ENCODE assay signal across 20 cellular contexts in genomic region chr12:48750769-48751356, GRCh38. TPM values are rescaled to one million over a fixed set of nuclear protein-coding genes. Genes with fewer than 3 reads are reported as not detected.
A peak's percentile ranks its signal among the peaks of the same experiment; 100 is the strongest.
DNase-seq lines count a peak whose midpoint lies in the region; ATAC-seq and TF ChIP-seq lines count a peak whose summit lies in the region.
"Had no signal": no experiment of that assay in that cellular context is flagged by ENCODE, and none has a peak within 500 bp of the region (broad histone marks: within the 10 kb centered on the region; RNA-seq: fewer than 3 reads in every experiment).

No MANE protein-coding gene starts in this region.

- no peak overlapping the region for H3K18ac ChIP-seq in mesenchymal stem cell (ENCODE audit: low read depth in 1 of 2, low read length in 2 of 2)

- H3K9ac ChIP-seq in GM23248 (no peak overlapping the region), mesenchymal stem cell (ENCODE audit: low read length) (peak overlapping the region; percentile 25), smooth muscle cell (ENCODE audit: low read depth) (no peak overlapping the region)
- H3K9ac ChIP-seq: neural progenitor cell had no signal

- H2BK15ac ChIP-seq in mesenchymal stem cell (ENCODE audit: low read depth, poor library complexity, severe bottlenecking): no peak overlapping the region

- peak overlapping the region; percentile 33; the same call in 1 of the 2 replicates for H2AFZ ChIP-seq in GM23248
- H2AFZ ChIP-seq in mesenchymal stem cell (ENCODE audit: low read depth, low read length): no peak overlapping the region
- no peak overlapping the region for H2AFZ ChIP-seq in smooth muscle cell (ENCODE audit: low read depth)
- H2AFZ ChIP-seq: neural progenitor cell had no signal

- intact Hi-C loops in activated CD8-positive, alpha-beta T cell treated with anti-CD3 and anti-CD28 coated beads for 36 hours (cut with micrococcal nuclease): no loop called here

- H3K4me1 ChIP-seq in GM23248 (ENCODE audit: insufficient read depth) (peaks cover 17% of the 10 kb centered on the region), mesenchymal stem cell (ENCODE audit: control insufficient read depth, insufficient read depth, low read depth, low read length) (peaks cover 2% of the 10 kb centered on the region), smooth muscle cell (ENCODE audit: low read depth) (no peaks in the 10 kb centered on the region)
- H3K4me1 ChIP-seq: neural progenitor cell, psoas muscle had no signal

- no peak overlapping the region for H2AK5ac ChIP-seq in mesenchymal stem cell (ENCODE audit: low read length, severe bottlenecking)

- no peak overlapping the region for H3K27ac ChIP-seq in GM23248
- peak overlapping the region; percentile 10 for H3K27ac ChIP-seq in mesenchymal stem cell (ENCODE audit: low read length, poor library complexity, severe bottlenecking)
- no peak overlapping the region for H3K27ac ChIP-seq in smooth muscle cell (ENCODE audit: low read depth)
- H3K27ac ChIP-seq: neural progenitor cell, psoas muscle, SK-N-MC had no signal

- no peak overlapping the region for H3K14ac ChIP-seq in mesenchymal stem cell (ENCODE audit: low read length in 2 of 2)

- in situ Hi-C loops in GM23248 (cut with MboI): no loop called here

- no peak overlapping the region for H4K91ac ChIP-seq in mesenchymal stem cell (ENCODE audit: low read length)

- no peak overlapping the region for H2BK5ac ChIP-seq in mesenchymal stem cell (ENCODE audit: low read depth, low read length, poor library complexity, severe bottlenecking)

- H3K9me3 Mint-ChIP-seq in activated CD8-positive, alpha-beta T cell treated with anti-CD3 and anti-CD28 coated beads for 36 hours: no peaks in the 10 kb centered on the region
- no peaks in the 10 kb centered on the region for H3K9me3 Mint-ChIP-seq in activated CD8-positive, alpha-beta T cell treated with anti-CD3 and anti-CD28 coated beads, Interleukin-2, amount 10 ng/mL, durations not matched to agents 7 days and 5 days (ENCODE audit: insufficient read depth)
- peaks cover 1% of the 10 kb centered on the region for H3K9me3 Mint-ChIP-seq in activated naive CD8-positive, alpha-beta T cell treated with anti-CD3 and anti-CD28 coated beads for 36 hours
- H3K9me3 Mint-ChIP-seq: activated CD4-positive, alpha-beta T cell treated with anti-CD3 and anti-CD28 coated beads, Interleukin-2, amount 10 ng/mL, durations not matched to agents 7 days and 5 days; CD4-positive, alpha-beta memory T cell; endodermal cell; neural progenitor cell had no signal

- CTCF ChIA-PET in activated CD8-positive, alpha-beta T cell treated with anti-CD3 and anti-CD28 coated beads for 36 hours (lab: Charles Lee): interaction anchor here (0.7 to 7.4 kb wide), 7 partner anchors 33 to 139 kb away, joined by 3 to 204 read pairs (median 4); partner anchors contain the start of gene DDX23
- CTCF ChIA-PET in activated CD8-positive, alpha-beta T cell treated with anti-CD3 and anti-CD28 coated beads, Interleukin-2, amount 10 ng/mL, durations not matched to agents 7 days and 5 days (lab: Charles Lee): interaction anchor here (1.2 to 7.3 kb wide), 3 partner anchors 43 to 76 kb away, joined by 3 to 267 read pairs (median 53); partner anchors contain the start of gene ADCY6

- H3K4me3 Mint-ChIP-seq in activated CD8-positive, alpha-beta T cell treated with anti-CD3 and anti-CD28 coated beads for 36 hours: no peak overlapping the region
- no peak overlapping the region for H3K4me3 Mint-ChIP-seq in activated CD8-positive, alpha-beta T cell treated with anti-CD3 and anti-CD28 coated beads, Interleukin-2, amount 10 ng/mL, durations not matched to agents 7 days and 5 days
- H3K4me3 Mint-ChIP-seq in activated naive CD8-positive, alpha-beta T cell treated with anti-CD3 and anti-CD28 coated beads for 36 hours: no peak overlapping the region
- H3K4me3 Mint-ChIP-seq: activated CD4-positive, alpha-beta T cell treated with anti-CD3 and anti-CD28 coated beads, Interleukin-2, amount 10 ng/mL, durations not matched to agents 7 days and 5 days; CD4-positive, alpha-beta memory T cell; endodermal cell; neural progenitor cell had no signal

- H3K27me3 ChIP-seq in GM23248 (replicated peaks; ENCODE audit: insufficient read depth) (no peaks in the 10 kb centered on the region), mesenchymal stem cell (ENCODE audit: control insufficient read depth in 1 of 2, insufficient read depth in 1 of 2, low read length in 2 of 2) (no peaks in the 10 kb centered on the region), smooth muscle cell (ENCODE audit: low read depth) (no peaks in the 10 kb centered on the region)
- H3K27me3 ChIP-seq: neural progenitor cell had no signal

- H3K27ac Mint-ChIP-seq in activated CD8-positive, alpha-beta T cell treated with anti-CD3 and anti-CD28 coated beads for 36 hours: peak overlapping the region; percentile 74
- H3K27ac Mint-ChIP-seq in activated CD8-positive, alpha-beta T cell treated with anti-CD3 and anti-CD28 coated beads, Interleukin-2, amount 10 ng/mL, durations not matched to agents 7 days and 5 days: no peak overlapping the region
- peak overlapping the region; percentile 70 for H3K27ac Mint-ChIP-seq in activated naive CD8-positive, alpha-beta T cell treated with anti-CD3 and anti-CD28 coated beads for 36 hours
- H3K27ac Mint-ChIP-seq: activated CD4-positive, alpha-beta T cell treated with anti-CD3 and anti-CD28 coated beads, Interleukin-2, amount 10 ng/mL, durations not matched to agents 7 days and 5 days; endodermal cell; neural progenitor cell had no signal

- H3K4me1 Mint-ChIP-seq in activated CD8-positive, alpha-beta T cell treated with anti-CD3 and anti-CD28 coated beads for 36 hours (ENCODE audit: low read depth): peaks cover 18% of the 10 kb centered on the region
- H3K4me1 Mint-ChIP-seq in activated CD8-positive, alpha-beta T cell treated with anti-CD3 and anti-CD28 coated beads, Interleukin-2, amount 10 ng/mL, durations not matched to agents 7 days and 5 days (ENCODE audit: low read depth): peaks cover 8% of the 10 kb centered on the region
- H3K4me1 Mint-ChIP-seq in activated naive CD8-positive, alpha-beta T cell treated with anti-CD3 and anti-CD28 coated beads for 36 hours: peaks cover 17% of the 10 kb centered on the region
- H3K4me1 Mint-ChIP-seq: activated CD4-positive, alpha-beta T cell treated with anti-CD3 and anti-CD28 coated beads, Interleukin-2, amount 10 ng/mL, durations not matched to agents 7 days and 5 days had no signal

- H3K79me2 ChIP-seq in GM23248 (ENCODE audit: insufficient read depth) (no peaks in the 10 kb centered on the region), smooth muscle cell (ENCODE audit: low read depth) (no peaks in the 10 kb centered on the region)

- peak; percentile 36 for DNase-seq in activated CD8-positive, alpha-beta T cell treated with anti-CD3 and anti-CD28 coated beads for 36 hours
- DNase-seq in activated CD8-positive, alpha-beta T cell treated with anti-CD3 and anti-CD28 coated beads, Interleukin-2, amount 10 ng/mL, durations not matched to agents 7 days and 5 days: no peak
- DNase-seq in GM23248 (peak; percentile 64), mesenchymal stem cell (no peak), NCI-H2107 treated with DMSO at 0.1 percent for 48 hours (lab: John Stamatoyannopoulos, UW; ENCODE audit: unreplicated experiment) (no peak), smooth muscle cell (lab: John Stamatoyannopoulos, UW; ENCODE audit: unreplicated experiment) (no peak), SK-N-DZ (ENCODE audit: low spot score) (no peak)
- no peak for DNase-seq in activated naive CD8-positive, alpha-beta T cell treated with anti-CD3 and anti-CD28 coated beads for 36 hours
- DNase-seq: activated CD4-positive, alpha-beta T cell treated with anti-CD3 and anti-CD28 coated beads, Interleukin-2, amount 10 ng/mL, durations not matched to agents 7 days and 5 days; CD4-positive, alpha-beta memory T cell; endodermal cell; hippocampal formation; Karpas-422; kidney; midbrain; NCI-H1092 treated with DMSO at 0.1 percent for 48 hours; NCI-H748 treated with DMSO at 0.1 percent for 48 hours; psoas muscle had no signal

- H3K27me3 Mint-ChIP-seq in activated CD8-positive, alpha-beta T cell treated with anti-CD3 and anti-CD28 coated beads for 36 hours: peaks cover 7% of the 10 kb centered on the region
- H3K27me3 Mint-ChIP-seq in activated CD8-positive, alpha-beta T cell treated with anti-CD3 and anti-CD28 coated beads, Interleukin-2, amount 10 ng/mL, durations not matched to agents 7 days and 5 days (ENCODE audit: low read depth): peaks cover 16% of the 10 kb centered on the region
- peaks cover 5% of the 10 kb centered on the region for H3K27me3 Mint-ChIP-seq in activated naive CD8-positive, alpha-beta T cell treated with anti-CD3 and anti-CD28 coated beads for 36 hours

- H3K9me3 ChIP-seq in GM23248 (ENCODE audit: low read depth) (no peaks in the 10 kb centered on the region), mesenchymal stem cell (ENCODE audit: control insufficient read depth, low read length) (no peaks in the 10 kb centered on the region), smooth muscle cell (replicated peaks; ENCODE audit: low read depth) (no peaks in the 10 kb centered on the region)
- H3K9me3 ChIP-seq: psoas muscle had no signal

- WGBS in GM23248 (ENCODE audit: low coverage in 1 of 2, low lambda C conversion rate in 2 of 2, missing lambda C conversion rate in 2 of 2), 2 experiments: 45 to 47% methylated on average over 2 of the region's 2 CpGs
- 75% methylated on average over 2 of the region's 2 CpGs for WGBS in mesenchymal stem cell
- WGBS in smooth muscle cell (ENCODE audit: low lambda C conversion rate): 61% methylated on average over 2 of the region's 2 CpGs

- H3K36me3 ChIP-seq in GM23248 (ENCODE audit: low read depth) (no peaks in the 10 kb centered on the region), mesenchymal stem cell (ENCODE audit: control insufficient read depth in 1 of 2, insufficient read depth in 2 of 2, low read depth in 1 of 2, low read length in 2 of 2) (no peaks in the 10 kb centered on the region), smooth muscle cell (ENCODE audit: low read depth) (no peaks in the 10 kb centered on the region)
- H3K36me3 ChIP-seq: neural progenitor cell had no signal

- no peak overlapping the region for H3K23ac ChIP-seq in mesenchymal stem cell (ENCODE audit: low read length in 2 of 2)

- no peaks in the 10 kb centered on the region for H3K9me2 ChIP-seq in GM23248 (ENCODE audit: insufficient read depth)

- no peaks in the 10 kb centered on the region for H3K36me3 Mint-ChIP-seq in activated CD8-positive, alpha-beta T cell treated with anti-CD3 and anti-CD28 coated beads for 36 hours (ENCODE audit: low read depth)
- no peaks in the 10 kb centered on the region for H3K36me3 Mint-ChIP-seq in activated CD8-positive, alpha-beta T cell treated with anti-CD3 and anti-CD28 coated beads, Interleukin-2, amount 10 ng/mL, durations not matched to agents 7 days and 5 days (ENCODE audit: low read depth)
- H3K36me3 Mint-ChIP-seq in activated naive CD8-positive, alpha-beta T cell treated with anti-CD3 and anti-CD28 coated beads for 36 hours: no peaks in the 10 kb centered on the region
- H3K36me3 Mint-ChIP-seq: CD4-positive, alpha-beta memory T cell; neural progenitor cell had no signal

- peak; percentile 28 for TF ChIP-seq CTCF in activated CD8-positive, alpha-beta T cell treated with anti-CD3 and anti-CD28 coated beads for 36 hours (IDR thresholded peaks at IDR 0.05)
- TF ChIP-seq CTCF in smooth muscle cell (IDR thresholded peaks at IDR 0.05; ENCODE audit: borderline replicate concordance, insufficient read depth, poor library complexity, severe bottlenecking): no peak

- no peak overlapping the region for H3K4me3 ChIP-seq in GM23248
- no peak overlapping the region for H3K4me3 ChIP-seq in mesenchymal stem cell (ENCODE audit: insufficient read depth in 1 of 2, low read depth in 1 of 2, low read length in 2 of 2)
- no peak overlapping the region for H3K4me3 ChIP-seq in smooth muscle cell
- H3K4me3 ChIP-seq: neural progenitor cell, psoas muscle, SK-N-MC had no signal

- H3K4me2 ChIP-seq in GM23248 (ENCODE audit: unreplicated experiment) (peak overlapping the region; percentile 8), mesenchymal stem cell (ENCODE audit: low read length, poor library complexity, severe bottlenecking) (no peak overlapping the region), smooth muscle cell (no peak overlapping the region)
- H3K4me2 ChIP-seq: neural progenitor cell had no signal

- H3K79me1 ChIP-seq in mesenchymal stem cell (replicated peaks; ENCODE audit: low read length, poor library complexity, severe bottlenecking): no peaks in the 10 kb centered on the region

- H2BK12ac ChIP-seq in mesenchymal stem cell (ENCODE audit: low read length in 2 of 2): no peak overlapping the region

- ATAC-seq in activated CD8-positive, alpha-beta T cell treated with anti-CD3 and anti-CD28 coated beads for 36 hours: peak; percentile 85
- ATAC-seq in activated CD8-positive, alpha-beta T cell treated with anti-CD3 and anti-CD28 coated beads, Interleukin-2, amount 10 ng/mL, durations not matched to agents 7 days and 5 days: no peak
- ATAC-seq: psoas muscle had no signal

- H4K20me1 ChIP-seq in GM23248 (ENCODE audit: insufficient read depth) (no peaks in the 10 kb centered on the region), smooth muscle cell (ENCODE audit: low read depth) (no peaks in the 10 kb centered on the region)

- POLR2A ChIA-PET in activated CD8-positive, alpha-beta T cell treated with anti-CD3 and anti-CD28 coated beads for 36 hours (lab: Charles Lee): interaction anchor here (0.8 to 1.1 kb wide), 4 partner anchors 13 to 101 kb away, joined by 3 read pairs; partner anchors contain the start of gene DDX23
- POLR2A ChIA-PET in activated CD8-positive, alpha-beta T cell treated with anti-CD3 and anti-CD28 coated beads, Interleukin-2, amount 10 ng/mL, durations not matched to agents 7 days and 5 days (lab: Charles Lee): interaction anchor here (1.0 kb wide), 1 partner anchor 36 kb away, joined by 3 read pairs; no protein-coding TSS in a partner anchor

- H3K4ac ChIP-seq in mesenchymal stem cell (ENCODE audit: low read depth in 1 of 2, low read length in 2 of 2): no peak overlapping the region

- no peak overlapping the region for H4K8ac ChIP-seq in mesenchymal stem cell (ENCODE audit: low read length)

- no peak overlapping the region for H2BK120ac ChIP-seq in mesenchymal stem cell (ENCODE audit: low read depth, low read length)

- H3F3A ChIP-seq in GM23248 (ENCODE audit: insufficient read depth) (peaks cover 10% of the 10 kb centered on the region), smooth muscle cell (ENCODE audit: low read depth) (no peaks in the 10 kb centered on the region)

RNA-seq across cellular contexts. Expression of gene CCNT1, which starts 34.4 kb away (rescaled TPM):
- total RNA-seq in activated CD8-positive, alpha-beta T cell treated with anti-CD3 and anti-CD28 coated beads for 36 hours: 10 to 100 TPM; 68.7 to 73.8 TPM
- total RNA-seq in activated CD8-positive, alpha-beta T cell treated with anti-CD3 and anti-CD28 coated beads, Interleukin-2, amount 10 ng/mL, durations not matched to agents 7 days and 5 days: 10 to 100 TPM; 45.1 to 50.6 TPM
- 19.3 and 71.6 TPM in 2 replicates for total RNA-seq in GM23248 (2014; rRNA removed; shearing (Covaris generic))
- polyA plus RNA-seq in GM23248 (2016; fragmentation: Nextera tagmentation; extraction: Ambion mirVana) (5.5 and 6.7 TPM in 2 replicates), smooth muscle cell (7.5 and 8.6 TPM in 2 replicates)
- total RNA-seq in activated naive CD8-positive, alpha-beta T cell treated with anti-CD3 and anti-CD28 coated beads for 36 hours: 10 to 100 TPM; 62.0 to 65.5 TPM
- 14.6 TPM for polyA plus RNA-seq in mesenchymal stem cell (2013, experiment 1 of 2)
- 14.7 TPM for polyA plus RNA-seq in mesenchymal stem cell (2013, experiment 2 of 2)
- total RNA-seq in smooth muscle cell: 38.4 and 39.7 TPM in 2 replicates
- polyA plus RNA-seq in SK-N-DZ (2014; cell fraction: cytosol; rRNA removed): 27.2 and 28.4 TPM in 2 replicates
- 36.2 and 36.8 TPM in 2 replicates for polyA plus RNA-seq in SK-N-DZ (2014; cell fraction: nucleus; rRNA removed)

RNA-seq across cellular contexts. Expression of gene ADCY6, which starts 38.0 kb away (rescaled TPM):
- total RNA-seq in activated CD8-positive, alpha-beta T cell treated with anti-CD3 and anti-CD28 coated beads for 36 hours: not detected
- under 1 TPM; 0.18 to 0.37 TPM for total RNA-seq in activated CD8-positive, alpha-beta T cell treated with anti-CD3 and anti-CD28 coated beads, Interleukin-2, amount 10 ng/mL, durations not matched to agents 7 days and 5 days
- 24.8 and 25.8 TPM in 2 replicates for total RNA-seq in GM23248 (2014; rRNA removed; shearing (Covaris generic))
- polyA plus RNA-seq in GM23248 (2016; fragmentation: Nextera tagmentation; extraction: Ambion mirVana): 4.1 TPM in 2 replicates
- total RNA-seq in activated naive CD8-positive, alpha-beta T cell treated with anti-CD3 and anti-CD28 coated beads for 36 hours: under 1 TPM in 1 of 2 experiments, not detected in 1; 0.18 TPM
- 23.9 TPM for polyA plus RNA-seq in mesenchymal stem cell (2013, experiment 1 of 2)
- 21.9 TPM for polyA plus RNA-seq in mesenchymal stem cell (2013, experiment 2 of 2)
- total RNA-seq in smooth muscle cell: 23.4 and 31.0 TPM in 2 replicates
- 18.8 and 21.5 TPM in 2 replicates for polyA plus RNA-seq in smooth muscle cell
- 22.0 and 26.2 TPM in 2 replicates for polyA plus RNA-seq in SK-N-DZ (2014; cell fraction: cytosol; rRNA removed)
- polyA plus RNA-seq in SK-N-DZ (2014; cell fraction: nucleus; rRNA removed): 60.7 and 76.8 TPM in 2 replicates
- total RNA-seq: activated CD4-positive, alpha-beta T cell treated with anti-CD3 and anti-CD28 coated beads, Interleukin-2, amount 10 ng/mL, durations not matched to agents 7 days and 5 days; CD4-positive, alpha-beta memory T cell had no signal
- polyA plus RNA-seq: CD4-positive, alpha-beta memory T cell had no signal

Comparison
In these comparisons a context has a peak if more than half of its experiments do, and no peak if none do; other contexts are left out.
1. DNase-seq: peak in activated CD8-positive, alpha-beta T cell treated with anti-CD3 and anti-CD28 coated beads for 36 hours (single experiment) and GM23248 (single experiment); none in activated CD8-positive, alpha-beta T cell treated with anti-CD3 and anti-CD28 coated beads, Interleukin-2, amount 10 ng/mL, durations not matched to agents 7 days and 5 days (single experiment), activated naive CD8-positive, alpha-beta T cell treated with anti-CD3 and anti-CD28 coated beads for 36 hours (single experiment), mesenchymal stem cell (single experiment), NCI-H2107 treated with DMSO at 0.1 percent for 48 hours (single experiment), smooth muscle cell (single experiment) and SK-N-DZ (single experiment).
2. RNA of gene ADCY6, which starts 38.0 kb away (total RNA-seq): 24.8 to 25.8 TPM in GM23248 and 23.4 to 31.0 TPM in smooth muscle cell; 0.18 to 0.37 TPM in activated CD8-positive, alpha-beta T cell treated with anti-CD3 and anti-CD28 coated beads, Interleukin-2, amount 10 ng/mL, durations not matched to agents 7 days and 5 days, 0.18 TPM in activated naive CD8-positive, alpha-beta T cell treated with anti-CD3 and anti-CD28 coated beads for 36 hours and not detected in activated CD8-positive, alpha-beta T cell treated with anti-CD3 and anti-CD28 coated beads for 36 hours; every median in the first group is over 10 times any median in the second.